Comparison of ENCODE assay signal across 8 cellular contexts in the genomic region with DNA sequence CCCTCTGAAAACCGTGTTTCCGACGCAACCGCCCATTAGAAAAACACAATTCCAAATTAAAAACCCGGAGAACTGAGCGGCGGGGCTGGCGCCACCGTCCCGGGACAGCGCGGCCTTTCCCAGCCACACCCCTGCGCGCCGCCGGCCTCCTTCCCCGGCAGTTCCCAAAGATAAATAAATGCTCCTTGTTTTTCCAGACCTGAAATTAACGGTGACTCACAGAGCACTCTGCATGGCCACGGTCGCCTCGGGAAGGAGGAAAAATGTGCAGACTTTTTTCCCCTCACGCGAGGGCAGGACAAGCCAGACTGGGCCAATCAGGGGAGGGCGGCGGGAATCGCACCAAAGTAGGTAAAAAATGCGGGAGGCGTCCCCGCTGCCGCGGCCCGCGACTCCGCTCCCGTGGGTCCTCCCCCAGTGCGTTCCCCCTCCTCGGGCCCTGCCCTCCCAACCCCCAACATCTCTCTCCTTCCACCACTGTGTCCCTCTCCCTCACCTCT. TPM values are rescaled to one million over a fixed set of nuclear protein-coding genes. Genes with fewer than 3 reads are reported as not detected.
A peak's percentile ranks its signal among the peaks of the same experiment; 100 is the strongest.
DNase-seq lines count a peak whose midpoint lies in the region; ATAC-seq and TF ChIP-seq lines count a peak whose summit lies in the region.

No MANE protein-coding gene starts in this region.

- no peaks in the 10 kb centered on the region for H3K9me3 ChIP-seq in HCT116 (ENCODE audit: control insufficient read depth in 1 of 2, insufficient read depth in 1 of 2, low read depth in 1 of 2, low read length in 2 of 2)
- H3K9me3 ChIP-seq in breast epithelium: no peaks in the 10 kb centered on the region
- H3K9me3 ChIP-seq in psoas muscle: no peaks in the 10 kb centered on the region

- ATAC-seq in HCT116: peak; percentile 78
- ATAC-seq in psoas muscle: peak; percentile 49 to 63 (median 55)
- no peak for ATAC-seq in GM19463 (IDR thresholded peaks at IDR 0.05; ENCODE audit: unreplicated experiment)
- no peak for ATAC-seq in GM18868 (IDR thresholded peaks at IDR 0.05; ENCODE audit: unreplicated experiment)

- H4K20me1 ChIP-seq in HCT116 (ENCODE audit: insufficient read depth): peaks cover 22% of the 10 kb centered on the region; the same call in 1 of the 2 replicates

- no peak overlapping the region for H2AFZ ChIP-seq in HCT116 (ENCODE audit: low read depth, low read length, poor library complexity, severe bottlenecking)

- TF ChIP-seq POLR2A in HCT116 (IDR thresholded peaks at IDR 0.05; ENCODE audit: borderline replicate concordance, extremely low read depth, insufficient read depth, insufficient read length) (peak; percentile 34), breast epithelium (IDR thresholded peaks at IDR 0.05) (peak; percentile 84)

- CTCF ChIA-PET in BJ (lab: Yijun Ruan, JAX) (interaction anchor here (2.0 to 4.8 kb wide), 2 partner anchors 27 to 32 kb away, joined by 16 to 35 read pairs; no protein-coding TSS in a partner anchor), HCT116 (lab: Charles Lee) (interaction anchor here (1.0 kb wide), 1 partner anchor 41 kb away, joined by 5 read pairs; no protein-coding TSS in a partner anchor), RWPE1 (lab: Yijun Ruan, JAX) (interaction anchor here (0.6 kb wide), 1 partner anchor 24 kb away, joined by 3 read pairs; no protein-coding TSS in a partner anchor)

- no TSS peak for BruUV-seq in HCT116 (replicated peaks; lab: Mats Ljungman, UMichigan)

- WGBS in psoas muscle, 3 donors: 1 to 2% (median 1%) methylated on average over 32 to 37 of the region's 37 CpGs

- POLR2A ChIA-PET in BJ (lab: Charles Lee) (interaction anchor here (0.7 to 1.1 kb wide), 2 partner anchors 26 to 391 kb away, joined by 3 to 13 read pairs; no protein-coding TSS in a partner anchor), HCT116 (lab: Charles Lee) (interaction anchor here (0.9 to 2.1 kb wide), 4 partner anchors 8 to 32 kb away, joined by 4 to 38 read pairs (median 14); no protein-coding TSS in a partner anchor), RWPE1 (lab: Yijun Ruan, JAX; ENCODE audit: low non-redundant PET) (interaction anchor here (0.8 kb wide), 1 partner anchor 113 kb away, joined by 3 read pairs; the partner anchor contains the start of gene RRBP1)

- H3K36me3 ChIP-seq in BJ (ENCODE audit: control insufficient read depth, insufficient read depth, low read length) (no peaks in the 10 kb centered on the region), HCT116 (ENCODE audit: control insufficient read depth in 1 of 2, insufficient read depth in 2 of 2, low read length in 2 of 2) (peaks cover 0 to 5% of the 10 kb centered on the region in 2 experiments; a peak in 2 of 4 replicates), breast epithelium (no peaks in the 10 kb centered on the region), psoas muscle (ENCODE audit: insufficient read depth in 1 of 2, low read depth in 1 of 2) (no peaks in the 10 kb centered on the region)

- no peaks in the 10 kb centered on the region for H3K9me2 ChIP-seq in HCT116 (ENCODE audit: insufficient read depth)

- H3K4me3 ChIP-seq in BJ (ENCODE audit: low read depth, low read length): peak overlapping the region; percentile 98
- peak overlapping the region; percentile 71 to 90 for H3K4me3 ChIP-seq in HCT116 (replicated peaks in 1 of 2; ENCODE audit: low read depth in 1 of 2, low read length in 2 of 2)
- H3K4me3 ChIP-seq in breast epithelium: peak overlapping the region; percentile 88 to 100 (median 95)
- H3K4me3 ChIP-seq in psoas muscle: peak overlapping the region; percentile 84

- peak overlapping the region; percentile 93 for H3K9ac ChIP-seq in HCT116 (ENCODE audit: low read length)

- no peak for TF ChIP-seq CTCF in BJ (IDR thresholded peaks at IDR 0.05; ENCODE audit: insufficient read depth, low read depth, low read length)
- TF ChIP-seq CTCF in HCT116 (IDR thresholded peaks at IDR 0.05 in 2 of 3, conservative IDR thresholded peaks at IDR 0.05 in 1 of 3; ENCODE audit: borderline replicate concordance in 1 of 3, insufficient read depth in 1 of 3, low read depth in 2 of 3, low read length in 2 of 3): no peak
- no peak for TF ChIP-seq CTCF in RWPE1 (conservative IDR thresholded peaks at IDR 0.05; ENCODE audit: low read depth)
- TF ChIP-seq CTCF in breast epithelium (IDR thresholded peaks at IDR 0.05): peak in 1 of 3 donors; percentile 7
- TF ChIP-seq CTCF in psoas muscle (IDR thresholded peaks at IDR 0.05): no peak

- TF ChIP-seq RAD21 in HCT116 (IDR thresholded peaks at IDR 0.05; ENCODE audit: low read depth): 0 out of 2 replicates have a peak, but pooled peaks have one; percentile 1

- DNase-seq in BJ (ENCODE audit: low read depth) (peak; percentile 97), HCT116 (ENCODE audit: low read depth, low spot score) (peak; percentile 91), RWPE1 (ENCODE audit: low spot score) (peak; percentile 94), breast epithelium (ENCODE audit: low spot score in 2 of 2) (peak; percentile 92 to 96), iPS DF 19.7 (ENCODE audit: low read depth, low spot score) (peak; percentile 20), psoas muscle (peak; percentile 77 to 86)

- peaks cover 48% of the 10 kb centered on the region for H3K79me2 ChIP-seq in HCT116 (ENCODE audit: insufficient read depth, low read length)

- intact Hi-C loops in HCT116 (cut with micrococcal nuclease) (loop anchor here (1.0 kb wide), 2 partner anchors 11 to 32 kb away; no protein-coding TSS in a partner anchor), breast epithelium (cut with DNase I; ENCODE audit: low total_unique reads) (no loop called here), psoas muscle (cut with DNase I) (no loop called here)

- peak overlapping the region; percentile 98 for H3K27ac ChIP-seq in HCT116 (ENCODE audit: low read depth, low read length)
- H3K27ac ChIP-seq in RWPE1: peak overlapping the region; percentile 99
- peak overlapping the region; percentile 100 for H3K27ac ChIP-seq in breast epithelium
- peak overlapping the region; percentile 97 for H3K27ac ChIP-seq in psoas muscle

- H3K4me1 ChIP-seq in HCT116 (ENCODE audit: control insufficient read depth in 1 of 2, insufficient read depth in 2 of 2, low read length in 2 of 2): peaks cover 37 to 61% of the 10 kb centered on the region in 2 experiments
- H3K4me1 ChIP-seq in breast epithelium: peaks cover 0 to 13% of the 10 kb centered on the region in 2 donors
- peaks cover 14% of the 10 kb centered on the region for H3K4me1 ChIP-seq in psoas muscle

- H3K27me3 ChIP-seq in BJ (ENCODE audit: control insufficient read depth, insufficient read depth, low read length) (no peaks in the 10 kb centered on the region), HCT116 (ENCODE audit: insufficient read depth, low read length) (no peaks in the 10 kb centered on the region), breast epithelium (no peaks in the 10 kb centered on the region), psoas muscle (ENCODE audit: insufficient read depth in 3 of 3, low read length in 2 of 3) (no peaks in the 10 kb centered on the region)

- RAD21 ChIA-PET in HCT116 (lab: Charles Lee; ENCODE audit: low non-redundant PET in 1 of 2, low total read pairs in 2 of 2, uncharacterized antibody in 2 of 2, unreplicated experiment in 2 of 2): no interaction called here

- peak overlapping the region; percentile 85 for H3K4me2 ChIP-seq in HCT116 (ENCODE audit: low read length)

TF ChIP-seq in HCT116, 20 proteins besides CTCF, POLR2A, EP300 and RAD21 (continues in another document):
- TF ChIP-seq JUND (IDR thresholded peaks at IDR 0.05): peak; percentile 24; the same call in 1 of the 2 replicates
- TF ChIP-seq POLR2AphosphoS5 (IDR thresholded peaks at IDR 0.05; ENCODE audit: low read depth, low read length): peak; percentile 77
- peak; percentile 28; the same call in 1 of the 2 replicates for TF ChIP-seq SIN3A (IDR thresholded peaks at IDR 0.05; ENCODE audit: low read depth)
- TF ChIP-seq, protein P1, sequence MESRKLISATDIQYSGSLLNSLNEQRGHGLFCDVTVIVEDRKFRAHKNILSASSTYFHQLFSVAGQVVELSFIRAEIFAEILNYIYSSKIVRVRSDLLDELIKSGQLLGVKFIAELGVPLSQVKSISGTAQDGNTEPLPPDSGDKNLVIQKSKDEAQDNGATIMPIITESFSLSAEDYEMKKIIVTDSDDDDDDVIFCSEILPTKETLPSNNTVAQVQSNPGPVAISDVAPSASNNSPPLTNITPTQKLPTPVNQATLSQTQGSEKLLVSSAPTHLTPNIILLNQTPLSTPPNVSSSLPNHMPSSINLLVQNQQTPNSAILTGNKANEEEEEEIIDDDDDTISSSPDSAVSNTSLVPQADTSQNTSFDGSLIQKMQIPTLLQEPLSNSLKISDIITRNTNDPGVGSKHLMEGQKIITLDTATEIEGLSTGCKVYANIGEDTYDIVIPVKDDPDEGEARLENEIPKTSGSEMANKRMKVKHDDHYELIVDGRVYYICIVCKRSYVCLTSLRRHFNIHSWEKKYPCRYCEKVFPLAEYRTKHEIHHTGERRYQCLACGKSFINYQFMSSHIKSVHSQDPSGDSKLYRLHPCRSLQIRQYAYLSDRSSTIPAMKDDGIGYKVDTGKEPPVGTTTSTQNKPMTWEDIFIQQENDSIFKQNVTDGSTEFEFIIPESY (IDR thresholded peaks at IDR 0.05; ENCODE audit: extremely low read depth, insufficient replicate concordance, low read length): peak; percentile 49
- peak; percentile 66 for TF ChIP-seq SP1 (IDR thresholded peaks at IDR 0.05; ENCODE audit: low read depth)
- peak; percentile 53 for TF ChIP-seq MAX (IDR thresholded peaks at IDR 0.05)
- TF ChIP-seq CBX3 (IDR thresholded peaks at IDR 0.05; ENCODE audit: low read depth): no peak; the same call in 1 of the 2 replicates
- peak; percentile 62 for TF ChIP-seq FOSL1 (IDR thresholded peaks at IDR 0.05; ENCODE audit: low read depth)

RNA-seq across cellular contexts. Expression of gene DSTN, which starts 0.9 kb away (rescaled TPM):
- polyA plus RNA-seq in BJ (2011; rRNA removed): 295 and 536 TPM in 2 replicates
- polyA minus RNA-seq in BJ (2011; rRNA and poly(A)+ RNA removed): 23.5 and 47.9 TPM in 2 replicates
- 202 TPM for total RNA-seq in HCT116 (2021; ENCODE audit: unreplicated experiment)
- 96.2 and 121 TPM in 2 replicates for polyA plus RNA-seq in HCT116 (2012)
- 100 to 1,000 TPM; 180 to 384 (median 272) TPM for total RNA-seq in breast epithelium
- 10 to 100 TPM; 45.6 to 82.3 (median 66.2) TPM for total RNA-seq in psoas muscle
- polyA plus RNA-seq in psoas muscle: 100 to 1,000 TPM in 2 of 3 donors, 10 to 100 TPM in 1; 88.1 to 202 (median 115) TPM

RNA-seq across cellular contexts. Expression of gene BFSP1, which starts 37.8 kb away (rescaled TPM):
- 2.3 and 2.4 TPM in 2 replicates for polyA plus RNA-seq in BJ (2011; rRNA removed)
- 0.76 and 0.87 TPM in 2 replicates for polyA minus RNA-seq in BJ (2011; rRNA and poly(A)+ RNA removed)
- 8.8 TPM for total RNA-seq in HCT116 (2021; ENCODE audit: unreplicated experiment)
- 4.2 and 5.4 TPM in 2 replicates for polyA plus RNA-seq in HCT116 (2012)
- 1 to 10 TPM in 2 of 3 donors, under 1 TPM in 1; 0.80 to 2.8 (median 1.6) TPM for total RNA-seq in breast epithelium
- under 1 TPM in 3 of 4 donors, not detected in 1; 0.30 to 0.57 (median 0.34) TPM for total RNA-seq in psoas muscle
- under 1 TPM; 0.12 to 0.18 (median 0.17) TPM for polyA plus RNA-seq in psoas muscle

Comparison
In these comparisons a context has a peak if more than half of its experiments do, and no peak if none do; other contexts are left out.
1. DNase-seq: peak in every context shown above with its lines; median percentile 97 in BJ; 94 in RWPE1; 94 in breast epithelium; 91 in HCT116; 82 in psoas muscle; 20 in iPS DF 19.7.
2. ATAC-seq: peak in HCT116 (single experiment) and psoas muscle (4 of 4); none in GM19463 (single experiment) and GM18868 (single experiment).
3. Peak in every context shown above with its lines, with median percentiles within 50 percentile points of each other: H3K4me3 ChIP-seq and H3K27ac ChIP-seq.